ENCODE assay signal across 1 cellular context in the genomic region with DNA sequence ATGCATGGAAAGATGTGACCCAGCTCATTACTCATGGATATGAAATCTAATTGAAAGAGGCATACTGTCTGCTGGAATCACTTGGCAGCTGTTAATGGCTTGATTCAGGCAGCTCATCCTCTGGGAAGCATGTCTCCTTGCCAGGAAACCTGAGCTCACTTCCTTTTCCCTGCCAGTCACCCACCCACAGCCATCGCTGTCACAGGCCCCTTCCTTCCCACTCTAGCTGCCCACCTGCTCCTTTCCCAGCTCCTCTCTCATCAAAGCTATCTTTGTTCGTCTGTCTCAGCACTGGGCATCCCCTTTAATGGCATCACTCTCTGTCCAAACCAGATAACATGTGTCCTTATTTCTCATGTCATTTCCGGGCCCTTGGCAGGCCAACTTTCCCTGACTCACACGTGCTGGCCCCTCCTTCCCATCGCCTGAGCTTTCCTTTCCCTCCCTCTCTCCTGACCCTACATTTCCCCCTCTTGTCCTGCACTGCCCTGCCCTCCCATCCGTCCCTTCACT.
TF ChIP-seq lines count a peak whose summit lies in the region.

No MANE protein-coding gene starts in this region.

TF ChIP-seq in H1, 55 proteins besides CTCF, POLR2A, EP300 and RAD21 (continued from another document):
- TF ChIP-seq RFX5 (IDR thresholded peaks at IDR 0.05; ENCODE audit: borderline replicate concordance, low read depth, low read length) (no peak), GABPA (IDR thresholded peaks at IDR 0.05; ENCODE audit: borderline replicate concordance, insufficient read depth, low read length) (no peak), TAF1 (IDR thresholded peaks at IDR 0.05; ENCODE audit: low read depth, low read length) (no peak), CEBPB (IDR thresholded peaks at IDR 0.05; ENCODE audit: low read depth, low read length) (no peak), BACH1 (IDR thresholded peaks at IDR 0.05; ENCODE audit: low read length) (no peak), BRCA1 (IDR thresholded peaks at IDR 0.05; ENCODE audit: low read depth, low read length) (no peak), CHD1 (IDR thresholded peaks at IDR 0.05; ENCODE audit: low read depth, low read length) (no peak), EGR1 (IDR thresholded peaks at IDR 0.05; ENCODE audit: borderline replicate concordance, low read depth, low read length) (no peak), NANOG (IDR thresholded peaks at IDR 0.05; ENCODE audit: insufficient read depth, low read depth, low read length, poor library complexity, severe bottlenecking) (no peak), HDAC6 (IDR thresholded peaks at IDR 0.05; ENCODE audit: low read depth, low read length) (no peak), JUND (IDR thresholded peaks at IDR 0.05; ENCODE audit: low read length) (no peak), TEAD4 (IDR thresholded peaks at IDR 0.05; ENCODE audit: low read depth, low read length) (no peak), E2F6 (IDR thresholded peaks at IDR 0.05) (no peak), CHD2 (IDR thresholded peaks at IDR 0.05; ENCODE audit: low read length) (no peak), POU5F1 (IDR thresholded peaks at IDR 0.05; ENCODE audit: low read depth, low read length) (no peak), KDM1A (IDR thresholded peaks at IDR 0.05; ENCODE audit: borderline replicate concordance, low read length) (no peak), SP4 (IDR thresholded peaks at IDR 0.05; ENCODE audit: low read length) (no peak)
